Comparison of ENCODE assay signal across 9 cellular contexts in genomic region chr5:126338516-126339153, GRCh38.
"Had no signal": no experiment of that assay in that cellular context is flagged by ENCODE, and none has a peak within 500 bp of the region (broad histone marks: within the 10 kb centered on the region; RNA-seq: fewer than 3 reads in every experiment).

No MANE protein-coding gene starts in this region.

- H3K36me3 ChIP-seq: lower lobe of right lung, transverse colon had no signal

- H3K27ac Mint-ChIP-seq: activated naive CD8-positive, alpha-beta T cell; endodermal cell; natural killer cell treated with Interleukin-12 subunit alpha and Interleukin-12 subunit beta and Interleukin-15 and Interleukin-18, amount 100 ng/mL, for 72 hours; stimulated activated memory B cell treated with anti-CD40 and anti-IgM and Interleukin-4, amounts not matched to agents 10 μg/mL and 1 μg/mL and 100 μg/mL, for 72 hours; T-helper 17 cell had no signal

- H3K36me3 Mint-ChIP-seq: activated naive CD8-positive, alpha-beta T cell; natural killer cell treated with Interleukin-12 subunit alpha and Interleukin-12 subunit beta and Interleukin-15 and Interleukin-18, amount 100 ng/mL, for 72 hours; stimulated activated memory B cell treated with anti-CD40 and anti-IgM and Interleukin-4, amounts not matched to agents 10 μg/mL and 1 μg/mL and 100 μg/mL, for 72 hours had no signal

- DNase-seq: activated effector memory CD4-positive, alpha-beta T cell treated with anti-CD3 and anti-CD28 coated beads, Interleukin-2, amount 50 U/mL, for 16 hours; lower lobe of right lung had no signal

- H3K27ac ChIP-seq: hepatocyte, lower lobe of right lung, transverse colon had no signal

- ATAC-seq: natural killer cell treated with Interleukin-12 subunit alpha and Interleukin-12 subunit beta and Interleukin-15 and Interleukin-18, amount 100 ng/mL, for 72 hours; stimulated activated memory B cell treated with anti-CD40 and anti-IgM and Interleukin-4, amounts not matched to agents 10 μg/mL and 1 μg/mL and 100 μg/mL, for 72 hours had no signal

- H2AFZ ChIP-seq: hepatocyte had no signal

- H3K4me3 ChIP-seq: hepatocyte, lower lobe of right lung, transverse colon had no signal

- H3K4me1 ChIP-seq: lower lobe of right lung had no signal

- H3K9me3 Mint-ChIP-seq: endodermal cell; natural killer cell treated with Interleukin-12 subunit alpha and Interleukin-12 subunit beta and Interleukin-15 and Interleukin-18, amount 100 ng/mL, for 72 hours; stimulated activated memory B cell treated with anti-CD40 and anti-IgM and Interleukin-4, amounts not matched to agents 10 μg/mL and 1 μg/mL and 100 μg/mL, for 72 hours had no signal

- H3K4me3 Mint-ChIP-seq: activated naive CD8-positive, alpha-beta T cell; endodermal cell; natural killer cell treated with Interleukin-12 subunit alpha and Interleukin-12 subunit beta and Interleukin-15 and Interleukin-18, amount 100 ng/mL, for 72 hours; stimulated activated memory B cell treated with anti-CD40 and anti-IgM and Interleukin-4, amounts not matched to agents 10 μg/mL and 1 μg/mL and 100 μg/mL, for 72 hours; T-helper 17 cell had no signal

- H3K4me1 Mint-ChIP-seq: stimulated activated memory B cell treated with anti-CD40 and anti-IgM and Interleukin-4, amounts not matched to agents 10 μg/mL and 1 μg/mL and 100 μg/mL, for 72 hours had no signal

- H3K9me3 ChIP-seq: lower lobe of right lung, transverse colon had no signal

- H3K27me3 ChIP-seq: hepatocyte, transverse colon had no signal

- H3K4me2 ChIP-seq: hepatocyte had no signal

- H3K79me2 ChIP-seq: hepatocyte had no signal
